Comparison of ENCODE assay signal across 8 cellular contexts in the genomic region with DNA sequence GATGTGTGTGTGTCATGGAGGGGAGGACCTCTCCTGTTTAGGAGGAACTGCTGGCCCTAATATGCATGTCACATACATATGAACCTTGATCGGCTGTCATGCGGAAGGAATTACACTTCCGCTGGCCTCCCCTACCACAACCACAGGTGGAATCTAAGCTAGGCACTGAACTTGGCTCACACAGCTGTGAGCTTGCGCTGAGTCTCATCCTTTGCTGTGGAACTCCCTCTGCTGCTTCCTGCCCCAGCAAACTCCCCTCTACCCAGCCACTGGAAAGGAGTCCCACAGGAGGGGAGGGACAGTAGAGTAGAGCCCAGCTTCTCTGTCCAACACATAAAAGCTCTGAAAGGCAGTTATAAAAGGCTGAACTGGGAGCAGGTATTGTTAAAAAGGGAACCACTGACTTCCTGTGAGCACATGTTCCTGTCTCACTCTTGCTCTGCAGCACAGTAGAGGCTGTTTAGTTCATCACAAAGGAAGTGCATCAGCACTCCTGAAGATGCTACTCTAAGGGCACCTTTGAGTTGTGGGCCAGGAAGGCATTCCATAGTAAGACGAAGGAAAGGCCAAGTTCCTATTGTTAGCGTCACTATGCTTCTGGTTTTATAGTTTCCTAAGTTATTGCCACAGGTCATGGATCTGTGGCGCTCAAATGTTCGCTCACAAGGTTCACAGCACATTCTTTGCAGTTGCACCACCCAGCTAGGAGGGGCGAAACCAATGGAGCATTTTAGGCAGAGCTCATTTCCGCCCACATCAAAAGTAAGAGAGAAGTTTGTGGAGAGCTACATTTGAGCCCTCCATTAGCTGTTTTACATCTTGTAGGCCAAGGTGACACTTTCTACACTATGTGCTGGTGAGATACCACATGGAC. TPM values are rescaled to one million over a fixed set of nuclear protein-coding genes. Genes with fewer than 3 reads are reported as not detected.
A peak's percentile ranks its signal among the peaks of the same experiment; 100 is the strongest.
DNase-seq lines count a peak whose midpoint lies in the region; ATAC-seq and TF ChIP-seq lines count a peak whose summit lies in the region.

No MANE protein-coding gene starts in this region.

- H3K4me1 ChIP-seq in Loucy (ENCODE audit: insufficient read depth, low read length, poor library complexity, severe bottlenecking), result peaks cover 67% of the 10 kb centered on the region

- H3K9me2 ChIP-seq in Loucy (replicated peaks; ENCODE audit: low read depth, low read length), result no peaks in the 10 kb centered on the region

- peak overlapping the region; percentile 78 for H3K9ac ChIP-seq in Loucy (ENCODE audit: low read depth, low read length, poor library complexity, severe bottlenecking)

- peaks cover 28% of the 10 kb centered on the region for H3K79me2 ChIP-seq in Loucy (ENCODE audit: insufficient read depth, low read length)

- H3K27me3 Mint-ChIP-seq in activated T-cell treated with anti-CD3 and anti-CD28 coated beads, Interleukin-2, amount 50 U/mL, for 4 hours (ENCODE audit: low read depth), result no peaks in the 10 kb centered on the region
- H3K27me3 Mint-ChIP-seq in natural killer cell (ENCODE audit: low read depth in 2 of 2), result no peaks in the 10 kb centered on the region
- no peaks in the 10 kb centered on the region for H3K27me3 Mint-ChIP-seq in HFFc6 (ENCODE audit: insufficient read depth)

- peak overlapping the region; percentile 55 for H3K4me3 Mint-ChIP-seq in activated T-cell treated with anti-CD3 and anti-CD28 coated beads, Interleukin-2, amount 50 U/mL, for 4 hours
- H3K4me3 Mint-ChIP-seq in natural killer cell (peak overlapping the region; percentile 95), HFFc6 (no peak overlapping the region)

- H3K4me3 ChIP-seq in Loucy (ENCODE audit: low read length, poor library complexity, severe bottlenecking), result peak overlapping the region; percentile 66

- peaks cover 2% of the 10 kb centered on the region for H3K9me3 Mint-ChIP-seq in activated T-cell treated with anti-CD3 and anti-CD28 coated beads, Interleukin-2, amount 50 U/mL, for 4 hours
- no peaks in the 10 kb centered on the region for H3K9me3 Mint-ChIP-seq in natural killer cell
- no peaks in the 10 kb centered on the region for H3K9me3 Mint-ChIP-seq in HFFc6

- H3K36me3 ChIP-seq in Loucy (ENCODE audit: insufficient read depth, low read length), result no peaks in the 10 kb centered on the region

- H4K20me1 ChIP-seq in Loucy (ENCODE audit: insufficient read depth, low read length, poor library complexity, severe bottlenecking), result no peaks in the 10 kb centered on the region

- ATAC-seq in GM21717 (IDR thresholded peaks at IDR 0.05; ENCODE audit: unreplicated experiment) (peak; percentile 75), natural killer cell (peak; percentile 70 to 87 (median 83))
- peak; percentile 75 to 81 for ATAC-seq in activated T-cell treated with anti-CD3 and anti-CD28 coated beads, Interleukin-2, amount 50 U/mL, for 4 hours

- TF ChIP-seq CTCF in Loucy (conservative IDR thresholded peaks at IDR 0.05; ENCODE audit: low read length) (no peak; the same call in 1 of the 2 replicates), natural killer cell (IDR thresholded peaks at IDR 0.05) (no peak), HFFc6 (IDR thresholded peaks at IDR 0.05) (no peak)

- H3K4me2 ChIP-seq in Loucy (ENCODE audit: low read depth, low read length, poor library complexity, severe bottlenecking), result peak overlapping the region; percentile 87

- peak; percentile 94 for DNase-seq in GF-D8 (lab: John Stamatoyannopoulos, UW)
- DNase-seq in activated T-cell treated with anti-CD3 and anti-CD28 coated beads, Interleukin-2, amount 50 U/mL, for 4 hours, result peak; percentile 52
- peak; percentile 53 for DNase-seq in natural killer cell
- DNase-seq in HFFc6, result no peak
- DNase-seq in NCI-H2227 treated with DMSO at 0.1 percent for 48 hours (lab: John Stamatoyannopoulos, UW), result no peak
- no peak for DNase-seq in inferior parietal cortex (ENCODE audit: extremely low spot score)

- peak overlapping the region; percentile 91 to 99 for H3K27ac Mint-ChIP-seq in natural killer cell
- no peak overlapping the region; the same call in 1 of the 2 replicates for H3K27ac Mint-ChIP-seq in HFFc6

- H3F3A ChIP-seq in Loucy (ENCODE audit: low read depth), result peaks cover 21% of the 10 kb centered on the region

- intact Hi-C loops in natural killer cell (cut with micrococcal nuclease), result loop anchor here (1.0 to 5.0 kb wide), 5 partner anchors 18 to 101 kb away; partner anchors contain the start of gene PTPRC

- no peaks in the 10 kb centered on the region for H3K27me3 ChIP-seq in Loucy (ENCODE audit: insufficient read depth, low read length, poor library complexity, severe bottlenecking)

- H3K36me3 Mint-ChIP-seq in activated T-cell treated with anti-CD3 and anti-CD28 coated beads, Interleukin-2, amount 50 U/mL, for 4 hours (ENCODE audit: insufficient read depth), result no peaks in the 10 kb centered on the region
- no peaks in the 10 kb centered on the region for H3K36me3 Mint-ChIP-seq in natural killer cell
- peaks cover 14% of the 10 kb centered on the region for H3K36me3 Mint-ChIP-seq in HFFc6 (ENCODE audit: low read depth)

- H2AFZ ChIP-seq in Loucy (ENCODE audit: low read length), result 0 out of 2 replicates have a peak overlapping the region, but pooled peaks have one; percentile 6

- peaks cover 83% of the 10 kb centered on the region for H3K4me1 Mint-ChIP-seq in activated T-cell treated with anti-CD3 and anti-CD28 coated beads, Interleukin-2, amount 50 U/mL, for 4 hours (ENCODE audit: low read depth)
- H3K4me1 Mint-ChIP-seq in natural killer cell (peaks cover 78 to 81% of the 10 kb centered on the region in 2 donors), HFFc6 (ENCODE audit: low read depth) (peaks cover 68% of the 10 kb centered on the region)

- no peaks in the 10 kb centered on the region for H3K9me3 ChIP-seq in Loucy (ENCODE audit: insufficient read depth, low read depth, low read length)

RNA-seq across cellular contexts. Expression of gene PTPRC, which starts 17.7 kb away (rescaled TPM):
- 100 to 1,000 TPM; 181 to 243 (median 224) TPM for total RNA-seq in activated T-cell treated with anti-CD3 and anti-CD28 coated beads, Interleukin-2, amount 50 U/mL, for 4 hours
- 1,000 to 10,000 TPM; 1,142 to 1,334 (median 1,200) TPM for total RNA-seq in natural killer cell
- total RNA-seq in HFFc6 (2021; fragmentation: NEBNext Ultra II Directional; extraction: Animal tissue kit (Norgen Biotek cat#: 25700)), result under 1 TPM; 0.19 to 0.96 (median 0.79) TPM

Comparison
In these comparisons a context has a peak if more than half of its experiments do, and no peak if none do; other contexts are left out.
1. DNase-seq: peak in GF-D8 (single experiment), activated T-cell treated with anti-CD3 and anti-CD28 coated beads, Interleukin-2, amount 50 U/mL, for 4 hours (single experiment) and natural killer cell (single experiment); none in HFFc6 (single experiment), NCI-H2227 treated with DMSO at 0.1 percent for 48 hours (single experiment) and inferior parietal cortex (single experiment).
2. RNA of gene PTPRC, which starts 17.7 kb away (total RNA-seq): 1,142 to 1,334 TPM in natural killer cell and 181 to 243 TPM in activated T-cell treated with anti-CD3 and anti-CD28 coated beads, Interleukin-2, amount 50 U/mL, for 4 hours; 0.19 to 0.96 TPM in HFFc6; every median in the first group is over 10 times any median in the second.
3. Peak in every context shown above with its lines, with median percentiles within 50 percentile points of each other: ATAC-seq.